ENCODE assay signal across 9 cellular contexts in the genomic region with DNA sequence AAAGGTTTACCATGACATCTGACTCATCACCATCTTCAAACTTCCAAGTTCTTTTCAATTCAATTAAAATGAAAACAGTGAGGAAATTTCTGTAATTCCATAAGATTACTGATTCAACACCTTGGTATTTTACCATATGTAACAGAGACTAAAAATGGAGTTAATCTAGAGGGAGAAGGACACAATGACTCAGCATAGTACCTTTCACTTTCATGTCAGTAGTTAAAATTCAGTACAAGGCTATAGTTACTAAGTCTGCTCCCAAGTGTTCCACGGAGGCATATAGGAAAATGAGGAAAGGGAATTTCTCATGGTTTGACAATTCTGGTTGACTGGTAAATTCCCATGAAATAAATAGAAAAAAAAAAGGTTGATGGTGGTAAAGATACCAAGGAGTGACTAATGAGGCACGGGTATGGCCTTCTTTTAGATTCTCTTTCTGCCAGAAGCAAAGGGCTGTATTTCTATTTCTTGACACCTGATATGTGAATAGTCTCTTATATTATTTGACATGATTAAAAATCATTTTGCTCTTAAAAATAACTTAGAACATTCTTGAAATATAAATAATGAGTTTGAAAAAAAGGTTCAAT.
DNase-seq lines count a peak whose midpoint lies in the region; ATAC-seq, FAIRE-seq and TF ChIP-seq lines count a peak whose summit lies in the region.
"Had no signal": no experiment of that assay in that cellular context is flagged by ENCODE, and none has a peak within 500 bp of the region (broad histone marks: within the 10 kb centered on the region; RNA-seq: fewer than 3 reads in every experiment).

No MANE protein-coding gene starts in this region.

- DNase-seq in H54 (ENCODE audit: insufficient read length, low spot score) (no peak), cardiac fibroblast (ENCODE audit: low read depth in 2 of 2) (peak; percentile 30 to 55), right cardiac atrium (no peak), T-helper 1 cell (no peak), DMS114 treated with DMSO at 0.1 percent for 48 hours (lab: John Stamatoyannopoulos, UW; ENCODE audit: unreplicated experiment) (no peak), MV-4-11 (lab: John Stamatoyannopoulos, UW) (no peak)
- DNase-seq: immature natural killer cell had no signal

- 78% methylated on average over 2 of the region's 2 CpGs for WGBS in right cardiac atrium

- no peak overlapping the region for H3K27ac ChIP-seq in right cardiac atrium (ENCODE audit: low read length)

- ATAC-seq in GM18505 (IDR thresholded peaks at IDR 0.05; ENCODE audit: unreplicated experiment) (peak; percentile 94), HG03565 (IDR thresholded peaks at IDR 0.05; ENCODE audit: unreplicated experiment) (peak; percentile 94), right cardiac atrium (no peak)

- no peaks in the 10 kb centered on the region for H3K27me3 ChIP-seq in right cardiac atrium (ENCODE audit: control insufficient read depth, insufficient read depth)

- no peaks in the 10 kb centered on the region for H3K9me3 ChIP-seq in right cardiac atrium (ENCODE audit: control insufficient read depth, low read length)

- TF ChIP-seq POLR2A in GM18505 (IDR thresholded peaks at IDR 0.05; ENCODE audit: borderline replicate concordance, extremely low read depth, insufficient read depth, insufficient read length) (no peak), H54 (IDR thresholded peaks at IDR 0.05; ENCODE audit: low read depth, low read length) (no peak)

- no peaks in the 10 kb centered on the region for H3K4me1 ChIP-seq in right cardiac atrium (ENCODE audit: control insufficient read depth, insufficient read depth, low read length)

- H3K4me3 ChIP-seq in cardiac fibroblast (replicated peaks in 1 of 2; ENCODE audit: low read depth in 2 of 2, low read length in 2 of 2) (no peak overlapping the region), right cardiac atrium (ENCODE audit: low read length) (no peak overlapping the region)

- intact Hi-C loops in right cardiac atrium (cut with DNase I): no loop called here

- peak; percentile 60 for FAIRE-seq in H54 (lab: Jason Lieb, UNC)

- TF ChIP-seq CTCF in cardiac fibroblast (IDR thresholded peaks at IDR 0.05; ENCODE audit: low read depth, low read length): no peak

Comparison
In these comparisons a context has a peak if more than half of its experiments do, and no peak if none do; other contexts are left out.
1. ATAC-seq: peak in GM18505 (single experiment) and HG03565 (single experiment); none in right cardiac atrium (0 of 2).
2. DNase-seq: peak in cardiac fibroblast (2 of 2); none in H54 (single experiment), right cardiac atrium (0 of 3), T-helper 1 cell (0 of 5), DMS114 treated with DMSO at 0.1 percent for 48 hours (single experiment) and MV-4-11 (single experiment).